In genomic region chr1:245285168-245285567, GRCh38 we compare ENCODE assay signal across 18 cellular contexts.
"Had no signal": no experiment of that assay in that cellular context is flagged by ENCODE, and none has a peak within 500 bp of the region (broad histone marks: within the 10 kb centered on the region; RNA-seq: fewer than 3 reads in every experiment).

No MANE protein-coding gene starts in this region.

- DNase-seq: erythroblast; foreskin melanocyte; kidney glomerular epithelial cell; mucosa of descending colon; naive thymus-derived CD8-positive, alpha-beta T cell; small intestine; stimulated activated CD4-positive, alpha-beta T cell treated with anti-CD3 and anti-CD28 coated beads, Interleukin-12 subunit alpha, Interleukin-12 subunit beta, amount 100 ng/mL, for 4 hours; stimulated activated naive CD4-positive, alpha-beta T cell treated with Interleukin-2 at 50 U/mL for 16 hours; thyroid gland; upper lobe of right lung had no signal

- H3K4me3 ChIP-seq: hepatocyte, mucosa of descending colon, right atrium auricular region, suprapubic skin, thyroid gland, upper lobe of right lung, vagina had no signal

- H2AFZ ChIP-seq: hepatocyte had no signal

- H3K27ac ChIP-seq: hepatocyte, right atrium auricular region, suprapubic skin, thyroid gland, upper lobe of right lung, vagina had no signal

- H3K4me2 ChIP-seq: hepatocyte had no signal

- H3K36me3 ChIP-seq: right atrium auricular region, suprapubic skin, thyroid gland, upper lobe of right lung, vagina had no signal

- ATAC-seq: left lobe of liver; mucosa of descending colon; naive thymus-derived CD8-positive, alpha-beta T cell; upper lobe of right lung had no signal

- H3K27me3 ChIP-seq: hepatocyte, right atrium auricular region, suprapubic skin, thyroid gland, upper lobe of right lung, vagina had no signal

- H3K9me3 ChIP-seq: mucosa of descending colon, suprapubic skin, thyroid gland, upper lobe of right lung, vagina had no signal

- FAIRE-seq: colon, endothelial cell of umbilical vein, islet of Langerhans, small intestine had no signal

- H3K4me1 ChIP-seq: right atrium auricular region, suprapubic skin, upper lobe of right lung, vagina had no signal
